16 cellular contexts compared by ENCODE assay signal in the genomic region with DNA sequence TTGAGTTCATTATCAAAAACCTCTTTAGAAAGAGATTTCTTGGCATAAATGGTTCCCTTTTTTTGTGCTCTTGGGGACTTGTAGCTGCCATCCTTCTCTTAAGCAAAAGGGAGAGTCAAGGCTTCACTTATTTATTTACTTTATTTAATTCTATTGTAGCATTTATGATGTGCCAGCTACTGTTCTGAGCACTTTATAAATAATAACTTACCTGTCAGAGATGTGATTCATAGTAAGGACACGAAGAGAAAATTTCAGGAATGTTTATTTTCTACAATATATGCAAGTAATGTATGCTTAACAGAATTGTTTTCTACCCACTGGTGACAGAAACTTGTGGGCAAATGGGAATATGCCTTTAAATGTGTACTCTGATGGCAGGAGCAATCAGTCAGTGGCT. TPM values are rescaled to one million over a fixed set of nuclear protein-coding genes. Genes with fewer than 3 reads are reported as not detected.
A peak's percentile ranks its signal among the peaks of the same experiment; 100 is the strongest.
DNase-seq lines count a peak whose midpoint lies in the region; ATAC-seq and TF ChIP-seq lines count a peak whose summit lies in the region.
"Had no signal": no experiment of that assay in that cellular context is flagged by ENCODE, and none has a peak within 500 bp of the region (broad histone marks: within the 10 kb centered on the region; RNA-seq: fewer than 3 reads in every experiment).

No MANE protein-coding gene starts in this region.

- BruUV-seq in mammary epithelial cell (replicated peaks; lab: Mats Ljungman, UMichigan) = no TSS peak
- no TSS peak for BruUV-seq in MCF 10A (replicated peaks; lab: Mats Ljungman, UMichigan)

- H3K27me3 Mint-ChIP-seq in MCF 10A (ENCODE audit: insufficient read depth, unreplicated experiment) = no peaks in the 10 kb centered on the region
- H3K27me3 Mint-ChIP-seq: CD4-positive, alpha-beta memory T cell had no signal

- in situ Hi-C loops in mammary epithelial cell (cut with MboI; ENCODE audit: low sequenced_read_pairs in 2 of 2) = no loop called here

- no peak overlapping the region for H3K4me3 Mint-ChIP-seq in MCF 10A (ENCODE audit: unreplicated experiment)
- H3K4me3 Mint-ChIP-seq: CD4-positive, alpha-beta memory T cell had no signal

- H2AFZ ChIP-seq in mammary epithelial cell (ENCODE audit: low read depth, low read length) = no peak overlapping the region

- peak overlapping the region; percentile 12 for H3K4me2 ChIP-seq in mammary epithelial cell (ENCODE audit: insufficient read depth, low read depth, low read length)

- H3K27ac Mint-ChIP-seq in MCF 10A (ENCODE audit: low read depth, unreplicated experiment) = no peak overlapping the region

- no peaks in the 10 kb centered on the region for H3K9me3 Mint-ChIP-seq in MCF 10A (ENCODE audit: unreplicated experiment)
- H3K9me3 Mint-ChIP-seq: CD4-positive, alpha-beta memory T cell had no signal

- H3K4me1 ChIP-seq in mammary epithelial cell (ENCODE audit: insufficient read depth, low read length) = no peaks in the 10 kb centered on the region
- H3K4me1 ChIP-seq in foreskin keratinocyte = no peaks in the 10 kb centered on the region
- H3K4me1 ChIP-seq: HAP-1 had no signal

- intact Hi-C loops in mammary epithelial cell (cut with micrococcal nuclease) = no loop called here
- intact Hi-C loops in MCF 10A (cut with micrococcal nuclease) = no loop called here

- H3K27me3 ChIP-seq in mammary epithelial cell (ENCODE audit: insufficient read depth, low read length) (no peaks in the 10 kb centered on the region), foreskin keratinocyte (no peaks in the 10 kb centered on the region)

- 36% methylated on average over 1 of the region's 1 CpG for WGBS in mammary epithelial cell (ENCODE audit: low coverage, missing lambda C conversion rate)

- ATAC-seq in foreskin keratinocyte = peak; percentile 26

- H3K36me3 Mint-ChIP-seq in MCF 10A (ENCODE audit: insufficient read depth, unreplicated experiment) = peaks cover 6% of the 10 kb centered on the region
- H3K36me3 Mint-ChIP-seq: CD4-positive, alpha-beta memory T cell had no signal

- no peak overlapping the region for H3K4me3 ChIP-seq in mammary epithelial cell (replicated peaks in 1 of 3; ENCODE audit: insufficient read depth in 1 of 3, low read depth in 2 of 3, low read length in 3 of 3)
- H3K4me3 ChIP-seq: HAP-1 had no signal

- POLR2A ChIA-PET in MCF 10A (lab: Yijun Ruan, JAX) = no interaction called here

- no peaks in the 10 kb centered on the region for H3K36me3 ChIP-seq in mammary epithelial cell (ENCODE audit: insufficient read depth, low read length)
- H3K36me3 ChIP-seq: HAP-1 had no signal

- H3K9me3 ChIP-seq in mammary epithelial cell (replicated peaks; ENCODE audit: insufficient read depth, low read length) = no peaks in the 10 kb centered on the region
- H3K9me3 ChIP-seq: HAP-1 had no signal

- peaks cover 4% of the 10 kb centered on the region for H3K79me2 ChIP-seq in mammary epithelial cell (ENCODE audit: insufficient read depth, low read length)

- H4K20me1 ChIP-seq in mammary epithelial cell (ENCODE audit: insufficient read depth, low read length) = no peaks in the 10 kb centered on the region

- no peak for DNase-seq in mammary epithelial cell
- DNase-seq in MCF 10A (ENCODE audit: unreplicated experiment) = no peak
- peak; percentile 19 for DNase-seq in NCI-H69 (lab: John Stamatoyannopoulos, UW)
- DNase-seq in foreskin keratinocyte = no peak
- no peak for DNase-seq in NCI-H1694 (lab: John Stamatoyannopoulos, UW)
- DNase-seq in GDM1 (lab: John Stamatoyannopoulos, UW) = no peak
- DNase-seq: ACHN; C1 segment of cervical spinal cord; Calu3; CD4-positive, alpha-beta memory T cell; COR-L47; DMS53; DMS79 treated with DMSO at 0.1 percent for 48 hours; GOT3 had no signal

- dilution Hi-C loops in mammary epithelial cell (cut with HindIII; ENCODE audit: low sequenced_read_pairs) = no loop called here

- no peak overlapping the region for H3K27ac ChIP-seq in mammary epithelial cell (ENCODE audit: insufficient read depth, low read depth, low read length)
- no peak overlapping the region for H3K27ac ChIP-seq in foreskin keratinocyte
- H3K27ac ChIP-seq: 22Rv1 had no signal

- CTCF ChIA-PET in mammary epithelial cell (lab: Charles Lee; ENCODE audit: low non-redundant PET) (no interaction called here), MCF 10A (lab: Yijun Ruan, JAX) (no interaction called here)

- H3K4me1 Mint-ChIP-seq in MCF 10A (ENCODE audit: insufficient read depth, unreplicated experiment) = peaks cover 4% of the 10 kb centered on the region

- no peak for TF ChIP-seq CTCF in mammary epithelial cell (conservative IDR thresholded peaks at IDR 0.05 in 1 of 2, IDR thresholded peaks at IDR 0.05 in 1 of 2; ENCODE audit: extremely low read depth in 1 of 2, insufficient read depth in 1 of 2, low read depth in 1 of 2, low read length in 2 of 2)
- no peak for TF ChIP-seq CTCF in MCF 10A (IDR thresholded peaks at IDR 0.05; ENCODE audit: unreplicated experiment)
- TF ChIP-seq CTCF in foreskin keratinocyte (conservative IDR thresholded peaks at IDR 0.05) = no peak

- H3K9ac ChIP-seq in mammary epithelial cell (ENCODE audit: insufficient read depth, low read length) = no peak overlapping the region

RNA-seq across cellular contexts. Expression of gene TMEM117, which starts 33.3 kb away (rescaled TPM):
- total RNA-seq in mammary epithelial cell (10 to 100 TPM; 20.8 to 26.5 TPM), MCF 10A (2022) (3.2 and 4.3 TPM in 2 replicates), foreskin keratinocyte (5.9 and 6.9 TPM in 2 replicates)
- polyA plus RNA-seq in mammary epithelial cell (7.3 TPM), foreskin keratinocyte (3.6 and 4.2 TPM in 2 replicates)
- not detected for polyA minus RNA-seq in mammary epithelial cell
